In the genomic region with DNA sequence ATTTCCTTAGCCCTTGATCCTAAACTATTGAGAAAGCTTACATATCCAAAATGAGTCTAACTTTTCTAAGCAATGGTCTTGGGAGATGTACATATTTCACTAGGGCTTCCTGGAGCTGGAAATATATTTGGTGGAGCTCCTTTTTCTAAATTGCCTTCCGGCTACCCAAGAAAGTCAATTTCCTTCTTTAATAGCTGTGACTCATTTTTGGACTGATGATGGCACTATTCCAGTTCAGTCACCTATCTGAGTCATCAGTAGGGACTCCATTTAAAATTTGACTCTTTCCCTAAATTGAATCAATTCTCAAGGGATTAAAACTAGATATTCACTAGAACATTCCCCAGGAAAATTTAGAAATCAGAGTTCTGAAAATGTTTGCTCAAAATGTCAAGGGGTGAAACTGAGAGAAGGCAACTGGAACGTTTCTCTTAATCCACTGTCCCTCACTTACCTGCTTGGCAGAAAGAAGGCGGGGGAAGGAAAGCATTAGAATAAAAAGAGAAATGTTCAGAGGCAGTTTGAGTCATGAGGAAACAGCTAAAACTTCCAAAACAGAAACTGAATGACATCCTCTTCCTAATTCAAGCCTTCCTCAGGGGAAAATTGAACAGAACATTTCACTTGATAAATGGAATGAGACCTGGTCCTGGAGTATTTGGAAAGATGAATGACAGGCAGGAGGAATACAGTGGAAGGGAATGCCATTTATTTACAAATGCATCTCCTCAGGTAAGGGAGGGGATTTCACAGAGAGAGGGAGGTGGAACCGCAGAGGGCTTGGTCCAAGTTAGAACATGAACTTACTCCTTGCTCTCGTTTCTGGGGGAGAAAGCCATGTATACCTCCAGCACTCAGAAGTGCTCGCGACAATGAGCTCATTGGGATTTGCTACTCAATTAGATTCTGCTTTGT, we compare ENCODE assay signal across 13 cellular contexts.
DNase-seq lines count a peak whose midpoint lies in the region; ATAC-seq and TF ChIP-seq lines count a peak whose summit lies in the region.
"Had no signal": no experiment of that assay in that cellular context is flagged by ENCODE, and none has a peak within 500 bp of the region (broad histone marks: within the 10 kb centered on the region; RNA-seq: fewer than 3 reads in every experiment).

No MANE protein-coding gene starts in this region.

- ATAC-seq in activated CD4-positive, alpha-beta T cell treated with anti-CD3 and anti-CD28 coated beads for 36 hours: peak; percentile 16
- no peak for ATAC-seq in stimulated activated memory B cell treated with anti-CD40 and anti-IgM and Interleukin-4, amounts not matched to agents 10 μg/mL and 1 μg/mL and 100 μg/mL, for 72 hours
- ATAC-seq in GM18907 (IDR thresholded peaks at IDR 0.05; ENCODE audit: unreplicated experiment): no peak

- CTCF ChIA-PET in activated CD4-positive, alpha-beta T cell treated with anti-CD3 and anti-CD28 coated beads for 36 hours (lab: Charles Lee): interaction anchor here (0.6 to 2.7 kb wide), 16 partner anchors 14 to 925 kb away, joined by 3 to 8 read pairs (median 3); a partner anchor contains a TSS
- CTCF ChIA-PET in RWPE1 (lab: Yijun Ruan, JAX): interaction anchor here (0.5 kb wide), 1 partner anchor 791 kb away, joined by 4 read pairs; no protein-coding TSS in a partner anchor

- intact Hi-C loops in activated CD4-positive, alpha-beta T cell treated with anti-CD3 and anti-CD28 coated beads for 36 hours (cut with DNase I, micrococcal nuclease): loop anchor here (1.0 to 10.0 kb wide), 3 partner anchors 269 to 397 kb away; no protein-coding TSS in a partner anchor

- H3K27me3 Mint-ChIP-seq in activated CD4-positive, alpha-beta T cell treated with anti-CD3 and anti-CD28 coated beads for 36 hours: peaks cover 15% of the 10 kb centered on the region
- H3K27me3 Mint-ChIP-seq in stimulated activated memory B cell treated with anti-CD40 and anti-IgM and Interleukin-4, amounts not matched to agents 10 μg/mL and 1 μg/mL and 100 μg/mL, for 72 hours: peaks cover 35% of the 10 kb centered on the region

- peaks cover 8% of the 10 kb centered on the region for H3K4me1 Mint-ChIP-seq in activated CD4-positive, alpha-beta T cell treated with anti-CD3 and anti-CD28 coated beads for 36 hours
- no peaks in the 10 kb centered on the region for H3K4me1 Mint-ChIP-seq in stimulated activated memory B cell treated with anti-CD40 and anti-IgM and Interleukin-4, amounts not matched to agents 10 μg/mL and 1 μg/mL and 100 μg/mL, for 72 hours
- H3K4me1 Mint-ChIP-seq: neural crest cell had no signal

- H3K27ac Mint-ChIP-seq in activated CD4-positive, alpha-beta T cell treated with anti-CD3 and anti-CD28 coated beads for 36 hours: no peak overlapping the region
- no peak overlapping the region for H3K27ac Mint-ChIP-seq in stimulated activated memory B cell treated with anti-CD40 and anti-IgM and Interleukin-4, amounts not matched to agents 10 μg/mL and 1 μg/mL and 100 μg/mL, for 72 hours
- H3K27ac Mint-ChIP-seq: CD4-positive, alpha-beta T cell had no signal

- no peak overlapping the region for H3K27ac ChIP-seq in RWPE1
- H3K27ac ChIP-seq: tibial artery had no signal

- no peak for TF ChIP-seq CTCF in RWPE1 (conservative IDR thresholded peaks at IDR 0.05; ENCODE audit: low read depth)
- no peak for TF ChIP-seq CTCF in fibroblast of mammary gland (conservative IDR thresholded peaks at IDR 0.05; ENCODE audit: control insufficient read depth, insufficient read depth, low read depth, low read length)

- no peak for DNase-seq in activated CD4-positive, alpha-beta T cell treated with anti-CD3 and anti-CD28 coated beads for 36 hours
- no peak for DNase-seq in activated CD4-positive, alpha-beta T cell treated with anti-CD3 and anti-CD28 coated beads for 4 hours
- DNase-seq in RWPE1 (ENCODE audit: low spot score): peak; percentile 56
- DNase-seq in fibroblast of mammary gland (ENCODE audit: low read depth): peak; percentile 23
- no peak for DNase-seq in SHP77 treated with DMSO at 0.1 percent for 48 hours (lab: John Stamatoyannopoulos, UW)
- DNase-seq in NCI-H2196 (lab: John Stamatoyannopoulos, UW; ENCODE audit: unreplicated experiment): no peak
- DNase-seq: amniotic stem cell, right cardiac atrium had no signal

- no peaks in the 10 kb centered on the region for H3K36me3 Mint-ChIP-seq in activated CD4-positive, alpha-beta T cell treated with anti-CD3 and anti-CD28 coated beads for 36 hours (ENCODE audit: low read depth)
- H3K36me3 Mint-ChIP-seq in stimulated activated memory B cell treated with anti-CD40 and anti-IgM and Interleukin-4, amounts not matched to agents 10 μg/mL and 1 μg/mL and 100 μg/mL, for 72 hours: no peaks in the 10 kb centered on the region

- no peak overlapping the region for H3K4me3 ChIP-seq in fibroblast of mammary gland (ENCODE audit: control insufficient read depth, low read depth, low read length)
- H3K4me3 ChIP-seq: tibial artery had no signal

- POLR2A ChIA-PET in activated CD4-positive, alpha-beta T cell treated with anti-CD3 and anti-CD28 coated beads for 36 hours (lab: Charles Lee): no interaction called here
- POLR2A ChIA-PET in RWPE1 (lab: Yijun Ruan, JAX; ENCODE audit: low non-redundant PET): no interaction called here

- no peaks in the 10 kb centered on the region for H3K9me3 Mint-ChIP-seq in activated CD4-positive, alpha-beta T cell treated with anti-CD3 and anti-CD28 coated beads for 36 hours (ENCODE audit: low read depth)
- H3K9me3 Mint-ChIP-seq in stimulated activated memory B cell treated with anti-CD40 and anti-IgM and Interleukin-4, amounts not matched to agents 10 μg/mL and 1 μg/mL and 100 μg/mL, for 72 hours: peaks cover 3% of the 10 kb centered on the region
- H3K9me3 Mint-ChIP-seq: CD4-positive, alpha-beta T cell; neural crest cell had no signal

- no peak overlapping the region for H3K4me3 Mint-ChIP-seq in activated CD4-positive, alpha-beta T cell treated with anti-CD3 and anti-CD28 coated beads for 36 hours
- no peak overlapping the region for H3K4me3 Mint-ChIP-seq in stimulated activated memory B cell treated with anti-CD40 and anti-IgM and Interleukin-4, amounts not matched to agents 10 μg/mL and 1 μg/mL and 100 μg/mL, for 72 hours
- H3K4me3 Mint-ChIP-seq: CD4-positive, alpha-beta T cell; neural crest cell had no signal

Comparison
In these comparisons a context has a peak if more than half of its experiments do, and no peak if none do; other contexts are left out.
1. DNase-seq: peak in RWPE1 (single experiment) and fibroblast of mammary gland (single experiment); none in activated CD4-positive, alpha-beta T cell treated with anti-CD3 and anti-CD28 coated beads for 36 hours (single experiment), activated CD4-positive, alpha-beta T cell treated with anti-CD3 and anti-CD28 coated beads for 4 hours (0 of 2), SHP77 treated with DMSO at 0.1 percent for 48 hours (single experiment) and NCI-H2196 (single experiment).